In the genomic region with DNA sequence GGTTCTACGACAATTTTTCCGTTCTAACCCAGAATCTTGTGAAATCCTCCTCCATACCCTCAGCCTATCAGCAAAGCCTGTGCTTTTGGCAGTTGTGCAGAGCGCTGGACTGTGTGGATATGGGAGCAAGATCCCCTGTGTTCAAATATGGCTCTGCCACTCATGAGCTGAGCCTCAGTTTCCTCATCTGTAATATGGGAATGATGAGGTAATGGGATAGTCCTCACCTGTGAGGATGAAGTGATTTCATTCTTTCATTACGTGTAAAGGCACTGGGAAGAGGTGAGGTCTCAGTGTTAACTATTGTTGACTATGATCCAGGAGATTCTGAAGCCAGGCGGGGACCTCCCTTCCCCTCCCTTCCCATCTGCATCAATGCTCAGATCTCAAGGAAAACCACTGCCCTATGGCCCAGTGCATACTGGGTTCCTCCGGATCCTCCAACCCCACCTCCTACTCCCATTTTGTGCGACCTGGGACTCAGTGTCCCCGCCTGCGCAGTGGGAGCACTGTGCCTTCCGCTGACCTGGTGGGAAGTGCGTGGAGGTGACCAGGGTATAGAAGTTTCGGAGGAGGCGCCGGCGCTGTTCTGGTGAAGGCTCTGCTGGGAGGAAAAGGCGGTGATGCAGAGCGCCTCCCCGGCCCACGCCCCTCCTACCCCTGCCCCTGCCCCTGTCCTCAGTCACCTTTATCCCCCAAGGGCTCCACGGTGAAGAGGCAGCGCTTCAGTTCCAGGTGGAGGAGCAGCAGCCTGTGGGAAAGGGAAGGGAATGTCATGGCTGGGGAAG, we compare ENCODE assay signal across 9 cellular contexts. TPM values are rescaled to one million over a fixed set of nuclear protein-coding genes. Genes with fewer than 3 reads are reported as not detected.
A peak's percentile ranks its signal among the peaks of the same experiment; 100 is the strongest.
DNase-seq lines count a peak whose midpoint lies in the region; ATAC-seq, FAIRE-seq and TF ChIP-seq lines count a peak whose summit lies in the region.
"Had no signal": no experiment of that assay in that cellular context is flagged by ENCODE, and none has a peak within 500 bp of the region (broad histone marks: within the 10 kb centered on the region; RNA-seq: fewer than 3 reads in every experiment).

No MANE protein-coding gene starts in this region.

- H3K27me3 Mint-ChIP-seq in natural killer cell (ENCODE audit: low read depth in 2 of 2) (no peaks in the 10 kb centered on the region), glutamatergic neuron (ENCODE audit: unreplicated experiment) (peaks cover 5% of the 10 kb centered on the region)

- H3K4me3 Mint-ChIP-seq in natural killer cell (peak overlapping the region; percentile 89), glutamatergic neuron (ENCODE audit: unreplicated experiment) (no peak overlapping the region)

- CTCF ChIA-PET in A549 (lab: Yijun Ruan, JAX) = interaction anchor here (0.8 to 1.1 kb wide), 4 partner anchors 90 to 261 kb away, joined by 3 to 4 read pairs (median 4); no protein-coding TSS in a partner anchor

- TF ChIP-seq POLR2A in A549 (IDR thresholded peaks at IDR 0.05; ENCODE audit: low read length) = no peak

- ATAC-seq in A549 (peak in 1 of 2 experiments; percentile 6; a peak in 1 of 6 replicates), natural killer cell (no peak), GM18519 (IDR thresholded peaks at IDR 0.05; ENCODE audit: low FRiP score, unreplicated experiment) (no peak)

- H3K4me2 ChIP-seq in A549 = peak overlapping the region; percentile 92

- H3K4me1 ChIP-seq in A549 (peaks cover 15% of the 10 kb centered on the region), HUES64 (ENCODE audit: insufficient read depth, low read length) (peaks cover 7% of the 10 kb centered on the region)

- peaks cover 37% of the 10 kb centered on the region for H3K36me3 ChIP-seq in HUES64 (ENCODE audit: insufficient read depth, low read length)

- intact Hi-C loops in natural killer cell (cut with micrococcal nuclease) = no loop called here

- DNase-seq in A549 (ENCODE audit: low read depth in 1 of 2, low spot score in 1 of 2) (no peak), caudate nucleus (lab: John Stamatoyannopoulos, UW) (no peak), natural killer cell (no peak), glutamatergic neuron (no peak), NCI-H2196 treated with DMSO at 0.1 percent for 48 hours (lab: John Stamatoyannopoulos, UW; ENCODE audit: unreplicated experiment) (no peak), NOMO-1 treated with DMSO at 0.1 percent for 48 hours (lab: John Stamatoyannopoulos, UW; ENCODE audit: unreplicated experiment) (no peak)

- H3K4me3 ChIP-seq in A549 = peak overlapping the region; percentile 62; the same call in 1 of the 3 replicates
- H3K4me3 ChIP-seq in HUES64 (ENCODE audit: low read length) = peak overlapping the region; percentile 44

- WGBS in A549 (ENCODE audit: missing lambda C conversion rate) = 90% methylated on average over 21 of the region's 21 CpGs
- 82% methylated on average over 20 of the region's 21 CpGs for WGBS in HUES64

- H3K36me3 Mint-ChIP-seq in natural killer cell (no peaks in the 10 kb centered on the region), glutamatergic neuron (ENCODE audit: unreplicated experiment) (peaks cover 4% of the 10 kb centered on the region)

- H3K27me3 ChIP-seq in HUES64 (ENCODE audit: insufficient read depth, low read length) = no peaks in the 10 kb centered on the region

- POLR2A ChIA-PET in A549 (lab: Yijun Ruan, JAX) = no interaction called here

- peak overlapping the region in 1 of 2 experiments; percentile 72; a peak in 1 of 6 replicates for H3K27ac ChIP-seq in A549
- no peak overlapping the region for H3K27ac ChIP-seq in HUES64 (ENCODE audit: low read depth, low read length)
- H3K27ac ChIP-seq in caudate nucleus (ENCODE audit: low read depth, low read length) = peak overlapping the region; percentile 59

- H3K4me1 Mint-ChIP-seq in natural killer cell (peaks cover 11 to 30% of the 10 kb centered on the region in 2 donors), glutamatergic neuron (ENCODE audit: low read depth, unreplicated experiment) (peaks cover 6% of the 10 kb centered on the region)

- H3K9ac ChIP-seq in HUES64 (ENCODE audit: low read depth, low read length) = no peak overlapping the region

- no peak for TF ChIP-seq CTCF in A549 (IDR thresholded peaks at IDR 0.05)
- TF ChIP-seq CTCF in natural killer cell (IDR thresholded peaks at IDR 0.05) = no peak
- no peak for TF ChIP-seq CTCF in glutamatergic neuron (IDR thresholded peaks at IDR 0.05; ENCODE audit: partially characterized antibody, unreplicated experiment)

- no peak for TF ChIP-seq EP300 in A549 (IDR thresholded peaks at IDR 0.05)

- no peak for FAIRE-seq in A549 (lab: Jason Lieb, UNC)

- H3K27ac Mint-ChIP-seq in natural killer cell (peak overlapping the region; percentile 81 to 96), glutamatergic neuron (ENCODE audit: unreplicated experiment) (no peak overlapping the region)

- no peak for TF ChIP-seq RAD21 in A549 (conservative IDR thresholded peaks at IDR 0.05 in 1 of 2, IDR thresholded peaks at IDR 0.05 in 1 of 2)

- H3K9me3 ChIP-seq in A549 (no peaks in the 10 kb centered on the region), HUES64 (ENCODE audit: insufficient read depth, low read depth, low read length) (no peaks in the 10 kb centered on the region)

- H3K9me3 Mint-ChIP-seq in natural killer cell (no peaks in the 10 kb centered on the region), glutamatergic neuron (ENCODE audit: unreplicated experiment) (peaks cover 7% of the 10 kb centered on the region)

TF ChIP-seq in A549, 52 proteins besides CTCF, POLR2A, EP300 and RAD21:
- TF ChIP-seq POLR2AphosphoS2 (conservative IDR thresholded peaks at IDR 0.05; ENCODE audit: low read length) (peak; percentile 32; the same call in 1 of the 2 replicates), MAZ (IDR thresholded peaks at IDR 0.05; ENCODE audit: borderline replicate concordance, low read depth, low read length) (no peak)

RNA-seq across cellular contexts. Expression of a gene that starts 5.0 kb away (rescaled TPM):
- polyA plus RNA-seq in A549 (2011; rRNA removed) (12.5 and 14.5 TPM in 2 replicates), A549 (2017; fragmentation: RNase III; extraction: RNeasy Plus Mini Kit Qiagen cat#74134 plus additional on column Dnase treatment) (15.9 to 23.7 TPM (median 21.7 TPM) in 3 replicates)
- 12.7 and 18.9 TPM in 2 replicates for polyA plus RNA-seq in A549 (2012; cell fraction: cytosol; rRNA removed)
- polyA plus RNA-seq in A549 (2012; cell fraction: nucleus; rRNA removed) = 21.9 and 26.7 TPM in 2 replicates
- polyA minus RNA-seq in A549 (2011; rRNA and poly(A)+ RNA removed) = 7.7 and 9.9 TPM in 2 replicates
- 21.7 TPM for polyA plus RNA-seq in HUES64 (2013, experiment 1 of 2)
- 25.1 TPM for polyA plus RNA-seq in HUES64 (2013, experiment 2 of 2)
- total RNA-seq in natural killer cell (10 to 100 TPM; 17.7 to 33.1 (median 20.6) TPM), glutamatergic neuron (ENCODE audit: unreplicated experiment) (13.6 TPM)

RNA-seq across cellular contexts. Expression of a gene that starts 10.0 kb away (rescaled TPM):
- polyA plus RNA-seq in A549 (2011; rRNA removed) = 20.4 and 27.1 TPM in 2 replicates
- 50.8 and 56.5 TPM in 2 replicates for polyA plus RNA-seq in A549 (2012; cell fraction: cytosol; rRNA removed)
- polyA plus RNA-seq in A549 (2012; cell fraction: nucleus; rRNA removed) = 106 and 124 TPM in 2 replicates
- 36.4 to 41.6 TPM (median 40.1 TPM) in 3 replicates for polyA plus RNA-seq in A549 (2017; fragmentation: RNase III; extraction: RNeasy Plus Mini Kit Qiagen cat#74134 plus additional on column Dnase treatment)
- polyA minus RNA-seq in A549 (2011; rRNA and poly(A)+ RNA removed) = 37.2 and 52.2 TPM in 2 replicates
- polyA plus RNA-seq in HUES64 (2013, experiment 1 of 2) = 53.4 TPM
- polyA plus RNA-seq in HUES64 (2013, experiment 2 of 2) = 52.7 TPM
- total RNA-seq in natural killer cell = 100 to 1,000 TPM in 1 of 3 donors, 10 to 100 TPM in 2; 64.2 to 132 (median 69.5) TPM
- total RNA-seq in glutamatergic neuron (ENCODE audit: unreplicated experiment) = 51.0 TPM

RNA-seq across cellular contexts. Expression of a gene that starts 41.3 kb away (rescaled TPM):
- polyA plus RNA-seq in A549 (2011; rRNA removed) = 36.6 and 41.6 TPM in 2 replicates
- polyA plus RNA-seq in A549 (2012; cell fraction: cytosol; rRNA removed) = 68.6 and 83.9 TPM in 2 replicates
- polyA plus RNA-seq in A549 (2012; cell fraction: nucleus; rRNA removed) = 133 and 183 TPM in 2 replicates
- 53.4 to 62.1 TPM (median 58.6 TPM) in 3 replicates for polyA plus RNA-seq in A549 (2017; fragmentation: RNase III; extraction: RNeasy Plus Mini Kit Qiagen cat#74134 plus additional on column Dnase treatment)
- polyA minus RNA-seq in A549 (2011; rRNA and poly(A)+ RNA removed) = 58.4 and 76.3 TPM in 2 replicates
- 60.2 TPM for polyA plus RNA-seq in HUES64 (2013, experiment 1 of 2)
- 69.5 TPM for polyA plus RNA-seq in HUES64 (2013, experiment 2 of 2)
- 100 to 1,000 TPM; 137 to 163 (median 161) TPM for total RNA-seq in natural killer cell
- total RNA-seq in glutamatergic neuron (ENCODE audit: unreplicated experiment) = 175 TPM

RNA-seq across cellular contexts. Expression of a gene that starts 42.9 kb away (rescaled TPM):
- polyA plus RNA-seq in A549 (2011; rRNA removed) (27.7 and 41.2 TPM in 2 replicates), A549 (2017; fragmentation: RNase III; extraction: RNeasy Plus Mini Kit Qiagen cat#74134 plus additional on column Dnase treatment) (119 to 153 TPM (median 147 TPM) in 3 replicates)
- 111 and 150 TPM in 2 replicates for polyA plus RNA-seq in A549 (2012; cell fraction: cytosol; rRNA removed)
- polyA plus RNA-seq in A549 (2012; cell fraction: nucleus; rRNA removed) = 235 and 351 TPM in 2 replicates
- 60.2 and 109 TPM in 2 replicates for polyA minus RNA-seq in A549 (2011; rRNA and poly(A)+ RNA removed)
- polyA plus RNA-seq in HUES64 (2013, experiment 1 of 2) = 193 TPM
- 199 TPM for polyA plus RNA-seq in HUES64 (2013, experiment 2 of 2)
- total RNA-seq in natural killer cell (100 to 1,000 TPM; 116 to 132 (median 128) TPM), glutamatergic neuron (ENCODE audit: unreplicated experiment) (342 TPM)

RNA-seq across cellular contexts. Expression of a gene that starts 45.0 kb away (rescaled TPM):
- not detected in 2 replicates for polyA plus RNA-seq in A549 (2011; rRNA removed)
- 0.03 TPM in 1 of 2 replicates, not detected in the other for polyA plus RNA-seq in A549 (2012; cell fraction: cytosol; rRNA removed)
- polyA plus RNA-seq in A549 (2012; cell fraction: nucleus; rRNA removed) = 0.06 TPM in 1 of 2 replicates, not detected in the other
- not detected in 3 replicates for polyA plus RNA-seq in A549 (2017; fragmentation: RNase III; extraction: RNeasy Plus Mini Kit Qiagen cat#74134 plus additional on column Dnase treatment)
- not detected in 2 replicates for polyA minus RNA-seq in A549 (2011; rRNA and poly(A)+ RNA removed)
- not detected for polyA plus RNA-seq in HUES64 (2013, experiment 1 of 2)
- polyA plus RNA-seq in HUES64 (2013, experiment 2 of 2) = 0.13 TPM
- total RNA-seq in natural killer cell = 1 to 10 TPM in 2 of 3 donors, under 1 TPM in 1; 0.35 to 2.4 (median 1.7) TPM
- not detected for total RNA-seq in glutamatergic neuron (ENCODE audit: unreplicated experiment)
- total RNA-seq: glomerular endothelial cell had no signal
